12 cellular contexts compared by ENCODE assay signal in the genomic region with DNA sequence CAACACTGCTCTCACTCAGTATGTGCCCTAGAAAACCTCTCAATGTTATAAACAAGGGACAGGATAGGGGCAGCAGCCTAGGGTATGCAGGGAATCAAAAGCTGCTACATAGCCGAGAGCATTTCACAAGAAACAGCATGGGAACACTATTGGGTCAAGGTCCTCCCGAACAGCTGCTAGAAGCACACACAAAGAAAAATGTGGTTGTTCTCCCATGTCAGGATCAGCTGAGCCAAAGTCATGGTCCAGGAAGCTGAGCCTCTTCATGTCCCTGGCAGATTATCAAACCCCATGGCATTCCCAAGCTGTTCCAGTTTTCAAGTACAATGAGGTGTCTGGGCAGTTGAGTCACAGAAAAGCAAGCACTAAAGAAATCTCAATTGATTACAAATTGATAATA. TPM values are rescaled to one million over a fixed set of nuclear protein-coding genes. Genes with fewer than 3 reads are reported as not detected.
DNase-seq lines count a peak whose midpoint lies in the region; ATAC-seq and TF ChIP-seq lines count a peak whose summit lies in the region.
"Had no signal": no experiment of that assay in that cellular context is flagged by ENCODE, and none has a peak within 500 bp of the region (broad histone marks: within the 10 kb centered on the region; RNA-seq: fewer than 3 reads in every experiment).

No MANE protein-coding gene starts in this region.

- TF ChIP-seq CTCF in nephron progenitor cell (IDR thresholded peaks at IDR 0.05) = no peak

- DNase-seq in EH (ENCODE audit: low read depth) (peak; percentile 92), astrocyte of the hippocampus (ENCODE audit: low read depth, low spot score) (peak; percentile 77), left ventricle myocardium superior (no peak), renal cortical epithelial cell (ENCODE audit: low read depth) (peak; percentile 90), aorta (no peak), nephron progenitor cell (no peak), HUDEP-2 (lab: John Stamatoyannopoulos, UW; ENCODE audit: unreplicated experiment in 76 of 76) (no peak)
- DNase-seq: occipital lobe, SW 1271 had no signal

- no peaks in the 10 kb centered on the region for H3K4me1 ChIP-seq in aorta (ENCODE audit: control insufficient read depth in 1 of 2, insufficient read depth in 2 of 2, low read length in 2 of 2)

- H3K27ac Mint-ChIP-seq in nephron progenitor cell = no peak overlapping the region
- H3K27ac Mint-ChIP-seq: activated T-helper 1 cell treated with anti-CD3 and anti-CD28 coated beads, Interleukin-12 subunit alpha, Interleukin-12 subunit beta, Interleukin-2, Interleukin-4 antibody, amounts not matched to agents 30 ng/mL and 10 ng/mL and 1 ng/mL, durations not matched to agents 14 hours and 24 hours and 36 hours had no signal

- no peak overlapping the region for H3K27ac ChIP-seq in aorta (ENCODE audit: low read depth in 1 of 2, low read length in 2 of 2)

- peaks cover 9% of the 10 kb centered on the region for H3K9me3 Mint-ChIP-seq in nephron progenitor cell
- H3K9me3 Mint-ChIP-seq: activated T-helper 1 cell treated with anti-CD3 and anti-CD28 coated beads, Interleukin-12 subunit alpha, Interleukin-12 subunit beta, Interleukin-2, Interleukin-4 antibody, amounts not matched to agents 30 ng/mL and 10 ng/mL and 1 ng/mL, durations not matched to agents 14 hours and 24 hours and 36 hours had no signal

- no peaks in the 10 kb centered on the region for H3K27me3 ChIP-seq in aorta (ENCODE audit: control insufficient read depth in 1 of 2, insufficient read depth in 2 of 2, low read length in 1 of 2)

- H3K4me3 Mint-ChIP-seq in nephron progenitor cell = no peak overlapping the region
- H3K4me3 Mint-ChIP-seq: activated T-helper 1 cell treated with anti-CD3 and anti-CD28 coated beads, Interleukin-12 subunit alpha, Interleukin-12 subunit beta, Interleukin-2, Interleukin-4 antibody, amounts not matched to agents 30 ng/mL and 10 ng/mL and 1 ng/mL, durations not matched to agents 14 hours and 24 hours and 36 hours had no signal

- 89 to 94% methylated on average over 2 of the region's 2 CpGs for WGBS in aorta, 2 donors

- H3K36me3 ChIP-seq in aorta (ENCODE audit: control insufficient read depth in 1 of 2, insufficient read depth in 2 of 2, low read length in 1 of 2) = peaks cover 0 to 7% of the 10 kb centered on the region in 2 donors

- peaks cover 38% of the 10 kb centered on the region for H3K36me3 Mint-ChIP-seq in nephron progenitor cell (ENCODE audit: low read depth)

- intact Hi-C loops in left ventricle myocardium superior (cut with micrococcal nuclease) (no loop called here), aorta (cut with DNase I) (no loop called here)

- ATAC-seq in left ventricle myocardium superior = peak; percentile 55
- no peak for ATAC-seq in GM21360 (IDR thresholded peaks at IDR 0.05; ENCODE audit: unreplicated experiment)
- ATAC-seq in aorta (ENCODE audit: low FRiP score) = no peak

- no peaks in the 10 kb centered on the region for H3K9me3 ChIP-seq in aorta (ENCODE audit: control insufficient read depth, low read length)

- H3K4me3 ChIP-seq in aorta (ENCODE audit: low read length in 2 of 2) = no peak overlapping the region

- H3K27me3 Mint-ChIP-seq in nephron progenitor cell (ENCODE audit: low read depth, poor library complexity) = no peaks in the 10 kb centered on the region

- no peaks in the 10 kb centered on the region for H3K4me1 Mint-ChIP-seq in nephron progenitor cell

RNA-seq across cellular contexts. Expression of a gene that starts 21.0 kb away (rescaled TPM):
- total RNA-seq in left ventricle myocardium superior = not detected
- total RNA-seq in renal cortical epithelial cell = not detected in 2 replicates
- not detected for total RNA-seq in aorta
- polyA plus RNA-seq in aorta = not detected
- total RNA-seq: activated T-helper 1 cell treated with anti-CD3 and anti-CD28 coated beads, Interleukin-12 subunit alpha, Interleukin-12 subunit beta, Interleukin-2, Interleukin-4 antibody, amounts not matched to agents 30 ng/mL and 10 ng/mL and 1 ng/mL, durations not matched to agents 14 hours and 24 hours and 36 hours; bronchial epithelial cell; occipital lobe had no signal

Comparison
In these comparisons a context has a peak if more than half of its experiments do, and no peak if none do; other contexts are left out.
1. DNase-seq: peak in EH (single experiment), astrocyte of the hippocampus (single experiment) and renal cortical epithelial cell (single experiment); none in left ventricle myocardium superior (single experiment), aorta (0 of 2), nephron progenitor cell (single experiment) and HUDEP-2 (0 of 76).